In genomic region chr15:28105224-28105791, GRCh38 we compare ENCODE assay signal across 1 cellular context.
TF ChIP-seq lines count a peak whose summit lies in the region.

No MANE protein-coding gene starts in this region.

TF ChIP-seq in K562, 482 proteins besides CTCF, POLR2A, EP300 and RAD21 (continued from another document):
- TF ChIP-seq THRA (IDR thresholded peaks at IDR 0.05): no peak
- TF ChIP-seq ARID3B (CRISPR knock-in tag; IDR thresholded peaks at IDR 0.05; ENCODE audit: borderline replicate concordance): no peak
- 0 out of 2 replicates have a peak, but pooled peaks have one; percentile 30 for TF ChIP-seq EGR1 (conservative IDR thresholded peaks at IDR 0.05)
- no peak for TF ChIP-seq SAFB (IDR thresholded peaks at IDR 0.05; ENCODE audit: borderline replicate concordance, low read depth, low read length)
- TF ChIP-seq PRMT5 (CRISPR knock-in tag; IDR thresholded peaks at IDR 0.05): no peak
